13 cellular contexts compared by ENCODE assay signal in genomic region chr3:169237181-169237580, GRCh38.
"Had no signal": no experiment of that assay in that cellular context is flagged by ENCODE, and none has a peak within 500 bp of the region (broad histone marks: within the 10 kb centered on the region; RNA-seq: fewer than 3 reads in every experiment).

No MANE protein-coding gene starts in this region.

- H3K4me3 ChIP-seq: adrenal gland, esophagus muscularis mucosa, heart left ventricle, ovary, prostate gland had no signal

- H3K36me3 ChIP-seq: adrenal gland, esophagus muscularis mucosa, heart left ventricle, ovary, prostate gland had no signal

- H3K27me3 ChIP-seq: esophagus muscularis mucosa, ovary had no signal

- DNase-seq: activated CD4-positive, alpha-beta T cell treated with anti-CD3 and anti-CD28 coated beads for 1 hour; activated CD4-positive, alpha-beta T cell treated with anti-CD3 and anti-CD28 coated beads, Interleukin-2, amount 50 U/mL, for 1 hour; activated CD8-positive, alpha-beta T cell treated with anti-CD3 and anti-CD28 coated beads, Interleukin-2, amount 10 ng/mL, durations not matched to agents 7 days and 5 days; activated T-cell treated with anti-CD3 and anti-CD28 coated beads, Interleukin-2, amount 50 U/mL, for 24 hours; adrenal gland; heart left ventricle; left colon; ovary; stimulated activated CD4-positive, alpha-beta T cell treated with anti-CD3 and anti-CD28 coated beads, Interleukin-4, amount 100 ng/mL, for 24 hours; stimulated activated naive CD4-positive, alpha-beta T cell treated with Interleukin-2 at 50 U/mL for 16 hours; T-helper 1 cell had no signal

- H3K4me1 ChIP-seq: adrenal gland, prostate gland had no signal

- H3K27ac ChIP-seq: adrenal gland, esophagus muscularis mucosa, heart left ventricle, ovary, prostate gland had no signal

- H3K9me3 ChIP-seq: adrenal gland, esophagus muscularis mucosa, heart left ventricle, ovary, prostate gland had no signal
